Comparison of ENCODE assay signal across 19 cellular contexts in genomic region chr2:78564666-78565065, GRCh38.
"Had no signal": no experiment of that assay in that cellular context is flagged by ENCODE, and none has a peak within 500 bp of the region (broad histone marks: within the 10 kb centered on the region; RNA-seq: fewer than 3 reads in every experiment).

No MANE protein-coding gene starts in this region.

- DNase-seq: cortex of kidney; dermis blood vessel endothelial cell; dorsolateral prefrontal cortex; effector CD4-positive, alpha-beta T cell; effector CD8-positive, alpha-beta T cell; effector memory CD4-positive, alpha-beta T cell; effector memory CD8-positive, alpha-beta T cell; endodermal cell; erythroblast; esophagus squamous epithelium; foreskin fibroblast; foreskin keratinocyte; foreskin melanocyte; gastrocnemius medialis; glutamatergic neuron; head of caudate nucleus; heart left ventricle; heart right ventricle; hippocampal formation had no signal
